ENCODE assay signal across 8 cellular contexts in genomic region chr20:59032023-59032712, GRCh38. TPM values are rescaled to one million over a fixed set of nuclear protein-coding genes. Genes with fewer than 3 reads are reported as not detected.
DNase-seq lines count a peak whose midpoint lies in the region; ATAC-seq and TF ChIP-seq lines count a peak whose summit lies in the region.

TSS of gene ATP5F1E (minus strand) at chr20:59032335. CDS start at chr20:59032251, 84 bp downstream.

- no peak within 1 kb of the TSS for H4K91ac ChIP-seq in H9 (ENCODE audit: insufficient read length, low read depth, low read length)

- TF ChIP-seq CTCF in H9 (conservative IDR thresholded peaks at IDR 0.05) (no peak), MM.1S (IDR thresholded peaks at IDR 0.05; ENCODE audit: low read length) (no peak), fibroblast of the aortic adventitia (IDR thresholded peaks at IDR 0.05; ENCODE audit: insufficient read depth, low read length) (no peak), neural cell (IDR thresholded peaks at IDR 0.05; ENCODE audit: poor library complexity, severe bottlenecking) (no peak)

- H2AFZ ChIP-seq in H9 (ENCODE audit: low read length): no peak within 1 kb of the TSS
- peak within 1 kb of the TSS; percentile 72 for H2AFZ ChIP-seq in MM.1S (ENCODE audit: low read length)
- H2AFZ ChIP-seq in neural cell (ENCODE audit: low read depth, low read length): peak within 1 kb of the TSS; percentile 85

- H2AK5ac ChIP-seq in H9 (ENCODE audit: insufficient read length, low read length): no peak within 1 kb of the TSS

- H4K5ac ChIP-seq in H9 (ENCODE audit: insufficient read length, low read depth, low read length): no peak within 1 kb of the TSS

- peak; percentile 69 for TF ChIP-seq EP300 in neural cell (conservative IDR thresholded peaks at IDR 0.05; ENCODE audit: poor library complexity, severe bottlenecking)

- H3K56ac ChIP-seq in H9 (ENCODE audit: insufficient read length, low read depth, low read length): no peak within 1 kb of the TSS

- H3K27me3 ChIP-seq in H9 (ENCODE audit: insufficient read depth, low read length) (no peaks in the 10 kb centered on the region), MM.1S (replicated peaks; ENCODE audit: insufficient read depth, low read length) (no peaks in the 10 kb centered on the region), neural cell (ENCODE audit: insufficient read depth, low read depth, low read length) (no peaks in the 10 kb centered on the region)

- DNase-seq in ELF-1 (ENCODE audit: low read depth, low spot score) (peak; percentile 98), H9 (peak; percentile 96), MM.1S (peak; percentile 97), SHP77 treated with DMSO at 0.1 percent for 48 hours (lab: John Stamatoyannopoulos, UW) (peak; percentile 99), fibroblast of the aortic adventitia (ENCODE audit: low read depth) (peak; percentile 86)
- peak; percentile 99 for DNase-seq in activated effector memory CD4-positive, alpha-beta T cell treated with anti-CD3 and anti-CD28 coated beads, Interleukin-2, amount 50 U/mL, for 16 hours
- DNase-seq in stimulated activated naive CD8-positive, alpha-beta T cell treated with anti-CD3 and anti-CD28 coated beads, Interleukin-15, amount 100 ng/mL, for 72 hours: peak; percentile 97

- no peak within 1 kb of the TSS for H2BK15ac ChIP-seq in H9 (ENCODE audit: low read depth, low read length)

- H4K8ac ChIP-seq in H9 (replicated peaks; ENCODE audit: insufficient read length, low read depth, low read length): no peak within 1 kb of the TSS

- H2BK5ac ChIP-seq in H9 (ENCODE audit: insufficient read length, low read length): no peak within 1 kb of the TSS

- H3T11ph ChIP-seq in H9 (ENCODE audit: low read length): no peak within 1 kb of the TSS

- peak within 1 kb of the TSS; percentile 88 to 96 (median 92); a peak in 6 of 7 replicates for H3K27ac Mint-ChIP-seq in H9
- H3K27ac Mint-ChIP-seq in stimulated activated naive CD8-positive, alpha-beta T cell treated with anti-CD3 and anti-CD28 coated beads, Interleukin-15, amount 100 ng/mL, for 72 hours: peak within 1 kb of the TSS; percentile 95 to 96

- H3K9me2 ChIP-seq in MM.1S (replicated peaks; ENCODE audit: insufficient read depth, low read length) (no peaks in the 10 kb centered on the region), neural cell (ENCODE audit: insufficient read depth, low read length) (no peaks in the 10 kb centered on the region)

- H3K79me2 ChIP-seq in H9 (ENCODE audit: insufficient read depth, low read length) (peaks cover 4% of the 10 kb centered on the region; the same call in 1 of the 2 replicates), MM.1S (ENCODE audit: low read length) (peaks cover 68% of the 10 kb centered on the region), neural cell (replicated peaks; ENCODE audit: insufficient read depth, low read length) (peaks cover 39% of the 10 kb centered on the region)

- H3K36me3 Mint-ChIP-seq in H9 (ENCODE audit: insufficient read depth in 1 of 3, low read depth in 3 of 3): peaks cover 35 to 73% (median 71%) of the 10 kb centered on the region in 3 experiments

- H3K4ac ChIP-seq in H9 (ENCODE audit: low read depth, low read length): no peak within 1 kb of the TSS

- H2BK20ac ChIP-seq in H9 (ENCODE audit: low read depth, low read length, poor library complexity, severe bottlenecking): no peak within 1 kb of the TSS

- H3K36me3 ChIP-seq in MM.1S (replicated peaks; ENCODE audit: insufficient read depth, low read length) (peaks cover 10% of the 10 kb centered on the region), neural cell (ENCODE audit: insufficient read depth, low read length) (peaks cover 9% of the 10 kb centered on the region)

- H3K4me3 Mint-ChIP-seq in H9: peak within 1 kb of the TSS; percentile 93 to 94
- H3K4me3 Mint-ChIP-seq in stimulated activated naive CD8-positive, alpha-beta T cell treated with anti-CD3 and anti-CD28 coated beads, Interleukin-15, amount 100 ng/mL, for 72 hours: peak within 1 kb of the TSS; percentile 91 to 94

- H4K20me1 ChIP-seq in H9 (ENCODE audit: control insufficient read depth, insufficient read depth, insufficient read length): no peaks in the 10 kb centered on the region
- peaks cover 13% of the 10 kb centered on the region for H4K20me1 ChIP-seq in MM.1S (ENCODE audit: insufficient read depth, low read length)
- H4K20me1 ChIP-seq in neural cell (ENCODE audit: insufficient read depth): no peaks in the 10 kb centered on the region

- H3K4me1 ChIP-seq in H9 (ENCODE audit: insufficient read depth, low read length): peaks cover 3% of the 10 kb centered on the region
- H3K4me1 ChIP-seq in MM.1S (ENCODE audit: low read length): peaks cover 31% of the 10 kb centered on the region

- no peak within 1 kb of the TSS for H2BK12ac ChIP-seq in H9 (ENCODE audit: insufficient read length, low read depth, low read length)

- WGBS in H9 (ENCODE audit: extremely low coverage, insufficient read length, low lambda C conversion rate): no CpG with 5 or more reads among the region's 86 CpGs

- H3K23me2 ChIP-seq in H9 (ENCODE audit: insufficient read length, low read depth, low read length, poor library complexity, severe bottlenecking): peaks cover 8% of the 10 kb centered on the region

- H3K9me3 ChIP-seq in H9 (ENCODE audit: control insufficient read depth, low read depth, low read length) (no peaks in the 10 kb centered on the region), MM.1S (replicated peaks; ENCODE audit: insufficient read depth, low read length) (no peaks in the 10 kb centered on the region), neural cell (ENCODE audit: low read length) (no peaks in the 10 kb centered on the region)

- H3K79me1 ChIP-seq in H9 (ENCODE audit: insufficient read depth, low read depth, low read length, poor library complexity, severe bottlenecking): no peaks in the 10 kb centered on the region

- no peak for TF ChIP-seq RAD21 in neural cell (conservative IDR thresholded peaks at IDR 0.05)

- no peak within 1 kb of the TSS for H3K23ac ChIP-seq in H9 (ENCODE audit: insufficient read length, low read depth, low read length)

- H3K4me1 Mint-ChIP-seq in H9: peaks cover 16 to 21% of the 10 kb centered on the region in 2 experiments
- peaks cover 73% of the 10 kb centered on the region for H3K4me1 Mint-ChIP-seq in stimulated activated naive CD8-positive, alpha-beta T cell treated with anti-CD3 and anti-CD28 coated beads, Interleukin-15, amount 100 ng/mL, for 72 hours

- H3K27ac ChIP-seq in H9 (ENCODE audit: insufficient read length, low read depth, low read length) (no peak within 1 kb of the TSS), MM.1S (ENCODE audit: low read length) (peak within 1 kb of the TSS; percentile 72; the same call in 1 of the 2 replicates), neural cell (ENCODE audit: low read length) (peak within 1 kb of the TSS; percentile 93)

- H2BK120ac ChIP-seq in H9 (ENCODE audit: low read depth, low read length, poor library complexity, severe bottlenecking): no peak within 1 kb of the TSS

- H3K9ac ChIP-seq in H9 (ENCODE audit: extremely low read depth, insufficient read length, low read length): peak within 1 kb of the TSS; percentile 68
- peak within 1 kb of the TSS; percentile 93 for H3K9ac ChIP-seq in MM.1S (ENCODE audit: low read length)
- H3K9ac ChIP-seq in neural cell (ENCODE audit: low read length): peak within 1 kb of the TSS; percentile 90

- H3K18ac ChIP-seq in H9 (ENCODE audit: insufficient read length, low read depth, low read length): peak within 1 kb of the TSS; percentile 43

- H3K4me3 ChIP-seq in MM.1S (ENCODE audit: low read length) (peak within 1 kb of the TSS; percentile 98), fibroblast of the aortic adventitia (ENCODE audit: low read depth, low read length) (peak within 1 kb of the TSS; percentile 75), neural cell (ENCODE audit: low read length) (peak within 1 kb of the TSS; percentile 84)

- peak; percentile 98 for ATAC-seq in stimulated activated naive CD8-positive, alpha-beta T cell treated with anti-CD3 and anti-CD28 coated beads, Interleukin-15, amount 100 ng/mL, for 72 hours

- H3K14ac ChIP-seq in H9 (ENCODE audit: insufficient read depth, low read length): peak within 1 kb of the TSS; percentile 81

- H3F3A ChIP-seq in MM.1S (ENCODE audit: insufficient read depth, low read length) (peaks cover 19% of the 10 kb centered on the region), neural cell (ENCODE audit: insufficient read depth, low read length, poor library complexity, severe bottlenecking) (no peaks in the 10 kb centered on the region)

- no peaks in the 10 kb centered on the region for H3K9me3 Mint-ChIP-seq in H9
- no peaks in the 10 kb centered on the region for H3K9me3 Mint-ChIP-seq in stimulated activated naive CD8-positive, alpha-beta T cell treated with anti-CD3 and anti-CD28 coated beads, Interleukin-15, amount 100 ng/mL, for 72 hours

- peaks cover 26% of the 10 kb centered on the region for H3K27me3 Mint-ChIP-seq in H9 (ENCODE audit: low read depth)
- H3K27me3 Mint-ChIP-seq in stimulated activated naive CD8-positive, alpha-beta T cell treated with anti-CD3 and anti-CD28 coated beads, Interleukin-15, amount 100 ng/mL, for 72 hours: no peaks in the 10 kb centered on the region

- H3K4me2 ChIP-seq in H9 (ENCODE audit: insufficient read depth, insufficient read length, low read length): peak within 1 kb of the TSS; percentile 87
- H3K4me2 ChIP-seq in MM.1S (ENCODE audit: low read depth, low read length): peak within 1 kb of the TSS; percentile 98
- peak within 1 kb of the TSS; percentile 74 for H3K4me2 ChIP-seq in neural cell (ENCODE audit: low read length)

TF ChIP-seq in neural cell, 6 proteins besides CTCF, POLR2A, EP300 and RAD21 (continues in another document):
- TF ChIP-seq MXI1 (conservative IDR thresholded peaks at IDR 0.05; ENCODE audit: poor library complexity, severe bottlenecking) (peak; percentile 92), POLR2AphosphoS5 (IDR thresholded peaks at IDR 0.05) (peak; percentile 95)

RNA-seq across cellular contexts. Expression of gene ATP5F1E, which starts in this region (rescaled TPM):
- 47.4 and 52.7 TPM in 2 replicates for total RNA-seq in H9 (2021)
- total RNA-seq in fibroblast of the aortic adventitia (ENCODE audit: low replicate concordance): 34.4 and 43.6 TPM in 2 replicates
- polyA plus RNA-seq in neural cell: 133 and 136 TPM in 2 replicates
- polyA minus RNA-seq in neural cell: 37.3 and 44.1 TPM in 2 replicates
